1 cellular context compared by ENCODE assay signal in the genomic region with DNA sequence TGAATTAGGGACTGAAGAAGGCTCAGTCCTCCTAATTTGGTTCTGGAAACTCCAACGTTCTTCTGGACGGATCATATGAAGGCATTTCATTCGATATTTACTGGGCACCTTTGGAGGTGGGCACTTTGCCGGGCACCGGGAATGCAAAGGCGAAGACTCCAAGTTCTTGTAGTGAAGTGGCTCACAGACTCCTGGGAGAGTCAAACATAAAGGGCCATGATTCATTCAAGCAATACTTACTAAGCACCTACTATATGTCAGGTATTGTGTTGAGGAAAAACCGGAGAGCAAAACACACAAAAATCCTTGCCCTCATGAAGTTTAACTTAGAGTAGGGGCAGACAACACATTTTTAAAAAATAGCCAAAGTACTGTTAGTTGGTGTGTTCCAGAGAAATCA.
TF ChIP-seq lines count a peak whose summit lies in the region.

No MANE protein-coding gene starts in this region.

TF ChIP-seq in GM23338, 12 proteins besides CTCF, POLR2A, EP300 and RAD21 (continued from another document):
- TF ChIP-seq, protein P1, sequence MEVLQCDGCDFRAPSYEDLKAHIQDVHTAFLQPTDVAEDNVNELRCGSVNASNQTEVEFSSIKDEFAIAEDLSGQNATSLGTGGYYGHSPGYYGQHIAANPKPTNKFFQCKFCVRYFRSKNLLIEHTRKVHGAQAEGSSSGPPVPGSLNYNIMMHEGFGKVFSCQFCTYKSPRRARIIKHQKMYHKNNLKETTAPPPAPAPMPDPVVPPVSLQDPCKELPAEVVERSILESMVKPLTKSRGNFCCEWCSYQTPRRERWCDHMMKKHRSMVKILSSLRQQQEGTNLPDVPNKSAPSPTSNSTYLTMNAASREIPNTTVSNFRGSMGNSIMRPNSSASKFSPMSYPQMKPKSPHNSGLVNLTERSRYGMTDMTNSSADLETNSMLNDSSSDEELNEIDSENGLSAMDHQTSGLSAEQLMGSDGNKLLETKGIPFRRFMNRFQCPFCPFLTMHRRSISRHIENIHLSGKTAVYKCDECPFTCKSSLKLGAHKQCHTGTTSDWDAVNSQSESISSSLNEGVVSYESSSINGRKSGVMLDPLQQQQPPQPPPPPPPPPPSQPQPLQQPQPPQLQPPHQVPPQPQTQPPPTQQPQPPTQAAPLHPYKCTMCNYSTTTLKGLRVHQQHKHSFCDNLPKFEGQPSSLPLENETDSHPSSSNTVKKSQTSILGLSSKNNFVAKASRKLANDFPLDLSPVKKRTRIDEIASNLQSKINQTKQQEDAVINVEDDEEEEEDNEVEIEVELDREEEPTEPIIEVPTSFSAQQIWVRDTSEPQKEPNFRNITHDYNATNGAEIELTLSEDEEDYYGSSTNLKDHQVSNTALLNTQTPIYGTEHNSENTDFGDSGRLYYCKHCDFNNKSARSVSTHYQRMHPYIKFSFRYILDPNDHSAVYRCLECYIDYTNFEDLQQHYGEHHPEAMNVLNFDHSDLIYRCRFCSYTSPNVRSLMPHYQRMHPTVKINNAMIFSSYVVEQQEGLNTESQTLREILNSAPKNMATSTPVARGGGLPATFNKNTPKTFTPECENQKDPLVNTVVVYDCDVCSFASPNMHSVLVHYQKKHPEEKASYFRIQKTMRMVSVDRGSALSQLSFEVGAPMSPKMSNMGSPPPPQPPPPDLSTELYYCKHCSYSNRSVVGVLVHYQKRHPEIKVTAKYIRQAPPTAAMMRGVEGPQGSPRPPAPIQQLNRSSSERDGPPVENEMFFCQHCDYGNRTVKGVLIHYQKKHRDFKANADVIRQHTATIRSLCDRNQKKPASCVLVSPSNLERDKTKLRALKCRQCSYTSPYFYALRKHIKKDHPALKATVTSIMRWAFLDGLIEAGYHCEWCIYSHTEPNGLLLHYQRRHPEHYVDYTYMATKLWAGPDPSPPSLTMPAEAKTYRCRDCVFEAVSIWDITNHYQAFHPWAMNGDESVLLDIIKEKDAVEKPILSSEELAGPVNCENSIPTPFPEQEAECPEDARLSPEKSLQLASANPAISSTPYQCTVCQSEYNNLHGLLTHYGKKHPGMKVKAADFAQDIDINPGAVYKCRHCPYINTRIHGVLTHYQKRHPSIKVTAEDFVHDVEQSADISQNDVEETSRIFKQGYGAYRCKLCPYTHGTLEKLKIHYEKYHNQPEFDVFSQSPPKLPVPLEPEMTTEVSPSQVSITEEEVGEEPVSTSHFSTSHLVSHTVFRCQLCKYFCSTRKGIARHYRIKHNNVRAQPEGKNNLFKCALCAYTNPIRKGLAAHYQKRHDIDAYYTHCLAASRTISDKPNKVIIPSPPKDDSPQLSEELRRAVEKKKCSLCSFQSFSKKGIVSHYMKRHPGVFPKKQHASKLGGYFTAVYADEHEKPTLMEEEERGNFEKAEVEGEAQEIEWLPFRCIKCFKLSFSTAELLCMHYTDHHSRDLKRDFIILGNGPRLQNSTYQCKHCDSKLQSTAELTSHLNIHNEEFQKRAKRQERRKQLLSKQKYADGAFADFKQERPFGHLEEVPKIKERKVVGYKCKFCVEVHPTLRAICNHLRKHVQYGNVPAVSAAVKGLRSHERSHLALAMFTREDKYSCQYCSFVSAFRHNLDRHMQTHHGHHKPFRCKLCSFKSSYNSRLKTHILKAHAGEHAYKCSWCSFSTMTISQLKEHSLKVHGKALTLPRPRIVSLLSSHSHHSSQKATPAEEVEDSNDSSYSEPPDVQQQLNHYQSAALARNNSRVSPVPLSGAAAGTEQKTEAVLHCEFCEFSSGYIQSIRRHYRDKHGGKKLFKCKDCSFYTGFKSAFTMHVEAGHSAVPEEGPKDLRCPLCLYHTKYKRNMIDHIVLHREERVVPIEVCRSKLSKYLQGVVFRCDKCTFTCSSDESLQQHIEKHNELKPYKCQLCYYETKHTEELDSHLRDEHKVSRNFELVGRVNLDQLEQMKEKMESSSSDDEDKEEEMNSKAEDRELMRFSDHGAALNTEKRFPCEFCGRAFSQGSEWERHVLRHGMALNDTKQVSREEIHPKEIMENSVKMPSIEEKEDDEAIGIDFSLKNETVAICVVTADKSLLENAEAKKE (CRISPR knock-in tag; IDR thresholded peaks at IDR 0.05) = no peak
- TF ChIP-seq EZH2 (IDR thresholded peaks at IDR 0.05; ENCODE audit: low read depth, unreplicated experiment) (no peak), CREB1 (CRISPR knock-in tag; IDR thresholded peaks at IDR 0.05; ENCODE audit: low read depth) (no peak), JUNB (IDR thresholded peaks at IDR 0.05; ENCODE audit: unreplicated experiment) (no peak), ZNF114 (CRISPR knock-in tag; IDR thresholded peaks at IDR 0.05) (no peak), NANOG (IDR thresholded peaks at IDR 0.05; ENCODE audit: borderline replicate concordance) (no peak), POLR2AphosphoS5 (IDR thresholded peaks at IDR 0.05; ENCODE audit: low read depth) (no peak), ZNF331 (CRISPR knock-in tag; IDR thresholded peaks at IDR 0.05; ENCODE audit: low read depth) (no peak), REST (IDR thresholded peaks at IDR 0.05; ENCODE audit: unreplicated experiment) (no peak), EZH2phosphoT487 (IDR thresholded peaks at IDR 0.05; ENCODE audit: unreplicated experiment) (no peak)
- TF ChIP-seq, protein P2, sequence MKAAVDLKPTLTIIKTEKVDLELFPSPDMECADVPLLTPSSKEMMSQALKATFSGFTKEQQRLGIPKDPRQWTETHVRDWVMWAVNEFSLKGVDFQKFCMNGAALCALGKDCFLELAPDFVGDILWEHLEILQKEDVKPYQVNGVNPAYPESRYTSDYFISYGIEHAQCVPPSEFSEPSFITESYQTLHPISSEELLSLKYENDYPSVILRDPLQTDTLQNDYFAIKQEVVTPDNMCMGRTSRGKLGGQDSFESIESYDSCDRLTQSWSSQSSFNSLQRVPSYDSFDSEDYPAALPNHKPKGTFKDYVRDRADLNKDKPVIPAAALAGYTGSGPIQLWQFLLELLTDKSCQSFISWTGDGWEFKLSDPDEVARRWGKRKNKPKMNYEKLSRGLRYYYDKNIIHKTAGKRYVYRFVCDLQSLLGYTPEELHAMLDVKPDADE (IDR thresholded peaks at IDR 0.05) = no peak
